In the genomic region with DNA sequence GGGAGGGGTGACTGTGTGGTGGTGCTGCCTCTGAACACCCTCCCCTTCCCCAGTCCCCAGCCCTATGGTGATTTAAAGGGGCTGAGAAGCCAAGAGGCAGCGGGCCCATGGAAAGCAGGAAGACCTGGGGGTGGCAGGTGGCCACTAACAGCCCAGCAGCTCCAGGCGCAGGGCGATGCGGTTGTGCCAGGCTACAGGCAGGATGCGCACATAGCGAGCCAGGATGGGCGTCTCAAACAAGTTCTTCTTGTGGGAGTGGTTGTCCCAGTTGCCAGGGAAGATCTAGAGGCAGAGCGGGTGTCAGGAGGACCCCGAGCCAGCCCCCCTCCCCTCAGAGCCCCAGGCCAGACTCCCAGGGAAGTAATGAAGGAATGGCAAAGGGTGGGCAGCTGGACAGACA, we compare ENCODE assay signal across 16 cellular contexts. TPM values are rescaled to one million over a fixed set of nuclear protein-coding genes. Genes with fewer than 3 reads are reported as not detected.
A peak's percentile ranks its signal among the peaks of the same experiment; 100 is the strongest.
DNase-seq lines count a peak whose midpoint lies in the region; ATAC-seq and TF ChIP-seq lines count a peak whose summit lies in the region.
"Had no signal": no experiment of that assay in that cellular context is flagged by ENCODE, and none has a peak within 500 bp of the region (broad histone marks: within the 10 kb centered on the region; RNA-seq: fewer than 3 reads in every experiment).

No MANE protein-coding gene starts in this region.

- H3K27ac ChIP-seq in CD4-positive, alpha-beta T cell (ENCODE audit: low read depth, low read length), result no peak overlapping the region
- no peak overlapping the region for H3K27ac ChIP-seq in HEK293 (ENCODE audit: extremely low read depth, low read depth, low read length)
- H3K27ac ChIP-seq: BLaER1 treated with 17β-estradiol and CSF1 and Interleukin-3, amounts not matched to agents 10 nM and 100 nM had no signal

- no peak overlapping the region for H3K4me3 Mint-ChIP-seq in CD4-positive, alpha-beta T cell
- no peak overlapping the region for H3K4me3 Mint-ChIP-seq in chondrocyte (ENCODE audit: unreplicated experiment)
- H3K4me3 Mint-ChIP-seq in activated T-cell treated with anti-CD3 and anti-CD28 coated beads, Interleukin-2, amount 50 U/mL, for 24 hours, result no peak overlapping the region
- H3K4me3 Mint-ChIP-seq: HFFc6 had no signal

- TF ChIP-seq CTCF in CD4-positive, alpha-beta T cell (IDR thresholded peaks at IDR 0.05), result no peak
- TF ChIP-seq CTCF in HEK293 (tag by site-specific recombination; IDR thresholded peaks at IDR 0.05) (no peak), chondrocyte (IDR thresholded peaks at IDR 0.05) (no peak)

- POLR2A ChIA-PET in CD4-positive, alpha-beta T cell (lab: Charles Lee), result no interaction called here
- POLR2A ChIA-PET in HEK293 (lab: Yijun Ruan, JAX), result no interaction called here

- peaks cover 11 to 49% of the 10 kb centered on the region in 2 experiments; a peak in 2 of 3 replicates for H3K36me3 ChIP-seq in HEK293 (ENCODE audit: control insufficient read depth in 2 of 2, insufficient read depth in 1 of 2, low read length in 2 of 2)

- intact Hi-C loops in CD4-positive, alpha-beta T cell (cut with DNase I, micrococcal nuclease), result loop anchor here (2.0 to 10.0 kb wide), 3 partner anchors 276 to 432 kb away; a partner anchor contains a TSS
- intact Hi-C loops in posterior vena cava (cut with DNase I), result no loop called here

- peaks cover 55% of the 10 kb centered on the region for H3K4me1 Mint-ChIP-seq in CD4-positive, alpha-beta T cell (ENCODE audit: low read depth)
- peaks cover 55% of the 10 kb centered on the region for H3K4me1 Mint-ChIP-seq in chondrocyte (ENCODE audit: low read depth)
- peaks cover 49% of the 10 kb centered on the region for H3K4me1 Mint-ChIP-seq in activated T-cell treated with anti-CD3 and anti-CD28 coated beads, Interleukin-2, amount 50 U/mL, for 24 hours (ENCODE audit: low read depth)

- no peaks in the 10 kb centered on the region for H3K27me3 ChIP-seq in CD4-positive, alpha-beta T cell (ENCODE audit: control insufficient read depth, insufficient read depth, low read length)

- DNase-seq in CD4-positive, alpha-beta T cell, result no peak
- no peak for DNase-seq in chondrocyte (ENCODE audit: low spot score)
- peak; percentile 78 for DNase-seq in posterior vena cava (ENCODE audit: low spot score)
- no peak for DNase-seq in C1 segment of cervical spinal cord (lab: John Stamatoyannopoulos, UW)
- no peak for DNase-seq in T-helper 1 cell
- DNase-seq in LoVo (ENCODE audit: low spot score), result no peak
- DNase-seq in activated T-cell treated with anti-CD3 and anti-CD28 coated beads, Interleukin-2, amount 50 U/mL, for 24 hours, result no peak
- DNase-seq: DMS79 treated with DMSO at 0.1 percent for 48 hours, HFFc6, KG1, NCI-H1417 treated with DMSO at 0.1 percent for 48 hours, NCI-H187 treated with DMSO at 0.1 percent for 48 hours, NCI-H345, NCI-H69 had no signal

- no peaks in the 10 kb centered on the region for H3K9me3 ChIP-seq in CD4-positive, alpha-beta T cell (ENCODE audit: control insufficient read depth, low read length)
- H3K9me3 ChIP-seq in HEK293 (ENCODE audit: control insufficient read depth, insufficient read depth, low read depth, low read length), result no peaks in the 10 kb centered on the region
- H3K9me3 ChIP-seq: BLaER1 treated with 17β-estradiol and CSF1 and Interleukin-3, amounts not matched to agents 10 nM and 100 nM had no signal

- CTCF ChIA-PET in CD4-positive, alpha-beta T cell (lab: Charles Lee), result interaction anchor here (0.7 kb wide), 1 partner anchor 261 kb away, joined by 3 read pairs; no protein-coding TSS in a partner anchor
- CTCF ChIA-PET in HEK293 (lab: Yijun Ruan, JAX), result interaction anchor here (1.4 kb wide), 1 partner anchor 21 kb away, joined by 6 read pairs; no protein-coding TSS in a partner anchor

- no peaks in the 10 kb centered on the region for H3K27me3 Mint-ChIP-seq in CD4-positive, alpha-beta T cell
- H3K27me3 Mint-ChIP-seq in chondrocyte (ENCODE audit: low read depth), result no peaks in the 10 kb centered on the region
- H3K27me3 Mint-ChIP-seq in activated T-cell treated with anti-CD3 and anti-CD28 coated beads, Interleukin-2, amount 50 U/mL, for 24 hours, result no peaks in the 10 kb centered on the region

- peak overlapping the region; percentile 47 for H3K27ac Mint-ChIP-seq in CD4-positive, alpha-beta T cell
- H3K27ac Mint-ChIP-seq in chondrocyte (ENCODE audit: unreplicated experiment), result peak overlapping the region; percentile 49
- no peak overlapping the region for H3K27ac Mint-ChIP-seq in activated T-cell treated with anti-CD3 and anti-CD28 coated beads, Interleukin-2, amount 50 U/mL, for 24 hours
- H3K27ac Mint-ChIP-seq: HFFc6 had no signal

- no peak for ATAC-seq in CD4-positive, alpha-beta T cell (ENCODE audit: poor library complexity)

- peaks cover 7% of the 10 kb centered on the region for H3K36me3 Mint-ChIP-seq in CD4-positive, alpha-beta T cell (ENCODE audit: low read depth)
- peaks cover 12% of the 10 kb centered on the region for H3K36me3 Mint-ChIP-seq in chondrocyte (ENCODE audit: low read depth)
- H3K36me3 Mint-ChIP-seq in activated T-cell treated with anti-CD3 and anti-CD28 coated beads, Interleukin-2, amount 50 U/mL, for 24 hours (ENCODE audit: low read depth), result peaks cover 1% of the 10 kb centered on the region

- peaks cover 15% of the 10 kb centered on the region for H3K4me1 ChIP-seq in HEK293 (ENCODE audit: control insufficient read depth, insufficient read depth, low read length)

- no peak overlapping the region for H3K4me3 ChIP-seq in HEK293 (ENCODE audit: low read depth, low read length)
- H3K4me3 ChIP-seq: BLaER1 treated with 17β-estradiol and CSF1 and Interleukin-3, amounts not matched to agents 10 nM and 100 nM had no signal

- H3K9me3 Mint-ChIP-seq in CD4-positive, alpha-beta T cell, result no peaks in the 10 kb centered on the region
- H3K9me3 Mint-ChIP-seq in chondrocyte (ENCODE audit: low read depth), result no peaks in the 10 kb centered on the region
- no peaks in the 10 kb centered on the region for H3K9me3 Mint-ChIP-seq in activated T-cell treated with anti-CD3 and anti-CD28 coated beads, Interleukin-2, amount 50 U/mL, for 24 hours
- H3K9me3 Mint-ChIP-seq: HFFc6 had no signal

TF ChIP-seq in HEK293, 187 proteins besides CTCF, POLR2A, EP300 and RAD21:
- TF ChIP-seq ZFP69B (tag by site-specific recombination; IDR thresholded peaks at IDR 0.05) (peak; percentile 25; the same call in 1 of the 2 replicates), ZNF155 (tag by site-specific recombination; IDR thresholded peaks at IDR 0.05) (no peak)
TF ChIP-seq in HEK293: peak in this region for 1.

RNA-seq across cellular contexts. Expression of a gene that starts 3.9 kb away (rescaled TPM):
- 10 to 100 TPM; 79.0 to 80.2 TPM for total RNA-seq in CD4-positive, alpha-beta T cell
- total RNA-seq in chondrocyte, result 29.9 to 78.2 TPM (median 73.7 TPM) in 3 replicates
- 10 to 100 TPM; 25.4 to 27.9 TPM for total RNA-seq in posterior vena cava

RNA-seq across cellular contexts. Expression of a gene that starts 13.9 kb away (rescaled TPM):
- total RNA-seq in CD4-positive, alpha-beta T cell, result 10 to 100 TPM; 87.9 to 93.0 TPM
- total RNA-seq in chondrocyte (154 to 305 TPM (median 287 TPM) in 3 replicates), posterior vena cava (1,000 to 10,000 TPM in 1 of 2 donors, 100 to 1,000 TPM in 1; 829 to 1,044 TPM)

Comparison
In these comparisons a context has a peak if more than half of its experiments do, and no peak if none do; other contexts are left out.
1. intact Hi-C loops: an anchor here in CD4-positive, alpha-beta T cell (2.0 to 10.0 kb wide); none called in posterior vena cava.